Comparison of ENCODE assay signal across 9 cellular contexts in the genomic region with DNA sequence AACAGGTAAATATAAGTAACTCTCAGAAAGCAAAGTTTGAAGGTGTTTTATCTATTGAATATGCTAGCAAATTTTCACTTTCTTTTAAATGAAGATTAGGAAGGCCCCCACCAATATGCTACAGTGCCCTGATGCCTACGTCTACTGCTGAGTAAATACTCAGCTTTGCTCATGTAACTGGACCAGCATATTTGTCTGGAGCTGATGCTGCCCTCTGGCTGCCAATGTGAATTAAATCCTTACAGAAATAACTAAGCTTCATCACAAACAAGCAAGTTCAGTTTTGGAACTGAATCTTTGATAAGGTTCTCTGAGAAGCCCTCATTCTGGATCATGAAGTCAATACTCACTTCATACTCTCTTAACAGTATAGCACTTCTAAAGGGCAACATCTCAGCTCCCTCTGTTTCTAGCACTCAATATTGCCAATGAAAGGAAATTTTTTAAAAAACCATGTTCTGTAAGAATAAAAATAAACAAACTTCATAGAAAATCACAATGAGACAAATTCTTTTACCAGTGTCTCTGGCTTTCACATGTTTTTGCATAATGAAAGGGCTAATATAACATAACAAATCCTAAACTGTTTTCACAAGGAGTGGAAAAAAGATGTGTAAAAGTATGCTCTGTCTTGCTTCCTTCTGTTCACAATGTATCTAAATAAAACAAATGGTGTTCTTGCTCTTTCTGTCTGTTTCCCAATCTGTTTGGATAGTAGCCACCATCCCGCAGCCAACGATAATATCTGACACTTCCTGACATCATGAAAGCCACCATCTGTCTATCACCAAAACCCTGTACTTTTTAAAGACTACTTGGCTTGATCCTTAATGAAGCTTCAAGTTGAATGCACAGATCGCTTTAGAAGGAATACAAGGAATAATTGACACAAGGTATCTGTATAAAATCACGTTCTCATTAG.
DNase-seq lines count a peak whose midpoint lies in the region; ATAC-seq, FAIRE-seq and TF ChIP-seq lines count a peak whose summit lies in the region.
"Had no signal": no experiment of that assay in that cellular context is flagged by ENCODE, and none has a peak within 500 bp of the region (broad histone marks: within the 10 kb centered on the region; RNA-seq: fewer than 3 reads in every experiment).

No MANE protein-coding gene starts in this region.

- ATAC-seq in lower lobe of right lung (peak; percentile 85), HG02798 (IDR thresholded peaks at IDR 0.05; ENCODE audit: poor library complexity, unreplicated experiment) (no peak), GM18498 (IDR thresholded peaks at IDR 0.05; ENCODE audit: unreplicated experiment) (no peak)

- DNase-seq in NOMO-1 treated with DMSO at 0.1 percent for 48 hours (lab: John Stamatoyannopoulos, UW; ENCODE audit: unreplicated experiment) (peak; percentile 3), NOMO-1 treated with dmso at 0.1 percent for 144 hours (lab: John Stamatoyannopoulos, UW; ENCODE audit: unreplicated experiment) (no peak), NCI-H526 treated with DMSO at 0.1 percent for 48 hours (lab: John Stamatoyannopoulos, UW) (peak; percentile 9), colonic mucosa (peak; percentile 27), lower lobe of right lung (peak; percentile 35), HTR-8/SVneo (ENCODE audit: insufficient read length, low spot score) (no peak)
- DNase-seq: activated B cell treated with CpG ODN at 0.5 μM for 24 hours had no signal

- H3K4me1 ChIP-seq in colonic mucosa (no peaks in the 10 kb centered on the region), lower lobe of right lung (peaks cover 16% of the 10 kb centered on the region)

- H3K36me3 ChIP-seq in colonic mucosa (no peaks in the 10 kb centered on the region), lower lobe of right lung (no peaks in the 10 kb centered on the region)

- peak; percentile 36 for TF ChIP-seq CTCF in colonic mucosa (IDR thresholded peaks at IDR 0.05)
- TF ChIP-seq CTCF in lower lobe of right lung (IDR thresholded peaks at IDR 0.05), result peak; percentile 47

- H3K9me3 ChIP-seq in colonic mucosa, result no peaks in the 10 kb centered on the region
- no peaks in the 10 kb centered on the region for H3K9me3 ChIP-seq in lower lobe of right lung

- H3K9ac ChIP-seq in colonic mucosa (ENCODE audit: low read depth in 2 of 2, low read length in 2 of 2), result no peak overlapping the region

- intact Hi-C loops in colonic mucosa (cut with DNase I) (no loop called here), lower lobe of right lung (cut with DNase I) (no loop called here)

- no peak overlapping the region for H3K27ac ChIP-seq in colonic mucosa
- H3K27ac ChIP-seq in lower lobe of right lung, result peak overlapping the region; percentile 8

- FAIRE-seq in HTR-8/SVneo (lab: Jason Lieb, UNC), result no peak

- H3K4me3 ChIP-seq in colonic mucosa, result no peak overlapping the region
- no peak overlapping the region for H3K4me3 ChIP-seq in lower lobe of right lung

- no peaks in the 10 kb centered on the region for H3K27me3 ChIP-seq in colonic mucosa
- no peaks in the 10 kb centered on the region for H3K27me3 ChIP-seq in lower lobe of right lung (ENCODE audit: low read depth)

Comparison
In these comparisons a context has a peak if more than half of its experiments do, and no peak if none do; other contexts are left out.
1. DNase-seq: peak in NOMO-1 treated with DMSO at 0.1 percent for 48 hours (single experiment), NCI-H526 treated with DMSO at 0.1 percent for 48 hours (single experiment), colonic mucosa (single experiment) and lower lobe of right lung (single experiment); none in NOMO-1 treated with dmso at 0.1 percent for 144 hours (single experiment) and HTR-8/SVneo (single experiment).
2. ATAC-seq: peak in lower lobe of right lung (2 of 2); none in HG02798 (single experiment) and GM18498 (single experiment).